Comparison of ENCODE assay signal across 31 cellular contexts in the genomic region with DNA sequence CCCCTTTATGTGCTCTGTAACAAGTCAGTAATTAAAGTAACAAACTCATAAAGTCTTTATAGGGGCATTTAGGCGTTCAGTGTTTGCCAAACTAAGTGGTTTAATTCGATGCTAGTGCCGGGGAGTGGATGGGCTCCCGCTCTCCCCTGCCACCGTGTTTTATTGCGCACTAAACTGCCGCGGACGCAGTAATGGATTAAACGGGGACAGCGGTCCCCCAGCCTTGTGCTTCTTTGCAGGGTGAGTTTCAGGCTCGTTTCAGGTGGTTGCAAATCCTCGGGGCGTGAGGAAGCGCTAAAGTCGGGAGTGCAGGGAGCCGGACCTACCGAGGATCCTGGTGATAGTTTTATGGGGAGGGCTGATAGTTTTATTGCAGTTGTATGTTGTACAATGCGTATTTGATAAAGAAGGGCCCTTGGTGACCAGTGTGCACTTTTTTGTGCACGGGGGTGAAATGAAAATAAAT. TPM values are rescaled to one million over a fixed set of nuclear protein-coding genes. Genes with fewer than 3 reads are reported as not detected.
DNase-seq lines count a peak whose midpoint lies in the region; ATAC-seq, FAIRE-seq and TF ChIP-seq lines count a peak whose summit lies in the region.
"Had no signal": no experiment of that assay in that cellular context is flagged by ENCODE, and none has a peak within 500 bp of the region (broad histone marks: within the 10 kb centered on the region; RNA-seq: fewer than 3 reads in every experiment).

No MANE protein-coding gene starts in this region.

- H3K27ac Mint-ChIP-seq in GM23338 (no peak overlapping the region), brain (peak overlapping the region in 2 of 5 experiments; percentile 66 to 78), nephron progenitor cell (no peak overlapping the region)
- H3K27ac Mint-ChIP-seq in activated CD4-positive, alpha-beta T cell treated with anti-CD3 and anti-CD28 coated beads, Interleukin-2, amount 10 ng/mL, durations not matched to agents 24 days and 14 days: no peak overlapping the region
- H3K27ac Mint-ChIP-seq: activated naive CD8-positive, alpha-beta T cell; activated T-helper 2 cell treated with anti-CD3 and anti-CD28 coated beads, Interferon-gamma antibody, Interleukin-2, Interleukin-4, amounts not matched to agents 10 μg/mL and 5 μg/mL and 100 μg/mL, durations not matched to agents 14 hours and 24 hours and 36 hours had no signal

- H4K20me1 ChIP-seq in GM23338 (replicated peaks; ENCODE audit: insufficient read depth): peaks cover 31% of the 10 kb centered on the region

- H3K4me3 ChIP-seq in GM23338 (peak overlapping the region; percentile 65), HUES6 (ENCODE audit: low read depth, low read length) (peak overlapping the region; percentile 47; the same call in 1 of the 2 replicates)
- H3K4me3 ChIP-seq: gastroesophageal sphincter, GM23248, left ventricle myocardium inferior, stomach, thyroid gland, vagina had no signal

- peaks cover 53% of the 10 kb centered on the region for H3K4me1 Mint-ChIP-seq in GM23338
- H3K4me1 Mint-ChIP-seq in brain: peaks cover 33% of the 10 kb centered on the region
- H3K4me1 Mint-ChIP-seq in nephron progenitor cell: peaks cover 32% of the 10 kb centered on the region
- H3K4me1 Mint-ChIP-seq in activated CD4-positive, alpha-beta T cell treated with anti-CD3 and anti-CD28 coated beads, Interleukin-2, amount 10 ng/mL, durations not matched to agents 24 days and 14 days: no peaks in the 10 kb centered on the region

- no peaks in the 10 kb centered on the region for H3K79me2 ChIP-seq in GM23338 (replicated peaks; ENCODE audit: insufficient read depth)

- DNase-seq in GM23338 (ENCODE audit: low spot score): peak; percentile 21
- DNase-seq in nephron progenitor cell: peak; percentile 22
- DNase-seq in H54 (ENCODE audit: insufficient read length, low spot score): no peak
- DNase-seq in activated effector memory CD4-positive, alpha-beta T cell treated with Interleukin-2 at 50 U/mL for 16 hours: no peak
- no peak for DNase-seq in activated CD4-positive, alpha-beta T cell treated with anti-CD3 and anti-CD28 coated beads, Interleukin-2, amount 10 ng/mL, durations not matched to agents 24 days and 14 days
- no peak for DNase-seq in SW 1271 (lab: John Stamatoyannopoulos, UW)
- DNase-seq: activated CD8-positive, alpha-beta T cell treated with anti-CD3 and anti-CD28 coated beads, Interleukin-2, amount 10 ng/mL, durations not matched to agents 7 days and 5 days; C1 segment of cervical spinal cord; Caco-2; caudate nucleus; cortex of kidney; GM23248; hypothalamus; left ventricle myocardium inferior; NCI-H2107; small intestine; stomach; thyroid gland had no signal

- H3K4me1 ChIP-seq in GM23338 (ENCODE audit: insufficient read depth) (peaks cover 72% of the 10 kb centered on the region), HUES6 (ENCODE audit: control insufficient read depth, insufficient read depth, low read length) (peaks cover 39% of the 10 kb centered on the region)
- H3K4me1 ChIP-seq: Caco-2 had no signal

- TF ChIP-seq CTCF in GM23338 (conservative IDR thresholded peaks at IDR 0.05; ENCODE audit: low read depth in 2 of 2) (no peak), brain (conservative IDR thresholded peaks at IDR 0.05) (no peak), nephron progenitor cell (IDR thresholded peaks at IDR 0.05) (no peak)

- H3K27ac ChIP-seq in GM23338 (ENCODE audit: low read depth) (no peak overlapping the region), HUES6 (ENCODE audit: low read depth, low read length) (no peak overlapping the region)
- H3K27ac ChIP-seq: gastroesophageal sphincter, GM23248, left ventricle myocardium inferior, stomach, thyroid gland, vagina had no signal

- no peaks in the 10 kb centered on the region for H3K36me3 ChIP-seq in GM23338 (ENCODE audit: insufficient read depth)
- H3K36me3 ChIP-seq in HUES6 (ENCODE audit: control insufficient read depth, insufficient read depth, low read length): no peaks in the 10 kb centered on the region
- H3K36me3 ChIP-seq: gastroesophageal sphincter, left ventricle myocardium inferior, stomach, thyroid gland, vagina had no signal

- H3K9me2 ChIP-seq in GM23338 (ENCODE audit: insufficient read depth): no peaks in the 10 kb centered on the region

- no peak for FAIRE-seq in H54 (lab: Jason Lieb, UNC)
- FAIRE-seq: astrocyte, islet of Langerhans, RCC 7860, small intestine had no signal

- H3K9me3 ChIP-seq in HUES6 (ENCODE audit: control insufficient read depth, insufficient read depth, low read depth, low read length): 0 out of 2 replicates have a peak, but pooled peaks cover 3% of the 10 kb centered on the region
- H3K9me3 ChIP-seq: Caco-2, left ventricle myocardium inferior, thyroid gland, vagina had no signal

- no peak overlapping the region for H3K9ac ChIP-seq in HUES6 (ENCODE audit: low read length)
- H3K9ac ChIP-seq: GM23248 had no signal

- TF ChIP-seq POLR2A in H54 (IDR thresholded peaks at IDR 0.05; ENCODE audit: low read depth, low read length): no peak

- H3K27me3 ChIP-seq in GM23338 (ENCODE audit: insufficient read depth) (peaks cover 100% of the 10 kb centered on the region), HUES6 (ENCODE audit: control insufficient read depth, insufficient read depth, low read length) (peaks cover 100% of the 10 kb centered on the region)

- peak overlapping the region; percentile 73 for H3K4me3 Mint-ChIP-seq in GM23338
- H3K4me3 Mint-ChIP-seq in brain: peak overlapping the region in 3 of 5 experiments; percentile 24 to 68 (median 66)
- H3K4me3 Mint-ChIP-seq in nephron progenitor cell: peak overlapping the region; percentile 48
- H3K4me3 Mint-ChIP-seq in activated CD4-positive, alpha-beta T cell treated with anti-CD3 and anti-CD28 coated beads, Interleukin-2, amount 10 ng/mL, durations not matched to agents 24 days and 14 days: no peak overlapping the region
- H3K4me3 Mint-ChIP-seq: activated CD8-positive, alpha-beta T cell treated with anti-CD3 and anti-CD28 coated beads, Interleukin-2, amount 10 ng/mL, durations not matched to agents 7 days and 5 days; activated naive CD8-positive, alpha-beta T cell had no signal

- H3K9me3 Mint-ChIP-seq in GM23338 (peaks cover 7% of the 10 kb centered on the region; the same call in 2 of the 3 replicates), brain (peaks cover 2 to 12% (median 5%) of the 10 kb centered on the region in 5 experiments), nephron progenitor cell (peaks cover 11% of the 10 kb centered on the region)
- H3K9me3 Mint-ChIP-seq in activated CD4-positive, alpha-beta T cell treated with anti-CD3 and anti-CD28 coated beads, Interleukin-2, amount 10 ng/mL, durations not matched to agents 24 days and 14 days: peaks cover 14% of the 10 kb centered on the region
- H3K9me3 Mint-ChIP-seq: activated T-helper 2 cell treated with anti-CD3 and anti-CD28 coated beads, Interferon-gamma antibody, Interleukin-2, Interleukin-4, amounts not matched to agents 10 μg/mL and 5 μg/mL and 100 μg/mL, durations not matched to agents 14 hours and 24 hours and 36 hours had no signal

- H3K36me3 Mint-ChIP-seq in GM23338 (ENCODE audit: low read depth): no peaks in the 10 kb centered on the region; the same call in 2 of the 3 replicates
- H3K36me3 Mint-ChIP-seq in brain: no peaks in the 10 kb centered on the region
- H3K36me3 Mint-ChIP-seq in nephron progenitor cell (ENCODE audit: low read depth): no peaks in the 10 kb centered on the region
- peaks cover 4% of the 10 kb centered on the region for H3K36me3 Mint-ChIP-seq in activated CD4-positive, alpha-beta T cell treated with anti-CD3 and anti-CD28 coated beads, Interleukin-2, amount 10 ng/mL, durations not matched to agents 24 days and 14 days (ENCODE audit: low read depth)
- H3K36me3 Mint-ChIP-seq: activated naive CD8-positive, alpha-beta T cell had no signal

- H3K4me2 ChIP-seq in GM23338: peak overlapping the region; percentile 88

- H2AFZ ChIP-seq in GM23338: no peak overlapping the region
- H2AFZ ChIP-seq: GM23248 had no signal

- no peak for ATAC-seq in GM23338
- ATAC-seq: activated CD8-positive, alpha-beta T cell treated with anti-CD3 and anti-CD28 coated beads, Interleukin-2, amount 10 ng/mL, durations not matched to agents 7 days and 5 days; gastroesophageal sphincter had no signal

- H3F3A ChIP-seq in GM23338 (replicated peaks; ENCODE audit: low read depth): peaks cover 25% of the 10 kb centered on the region

- peaks cover 97% of the 10 kb centered on the region for H3K27me3 Mint-ChIP-seq in GM23338 (ENCODE audit: insufficient read depth, low read depth, poor library complexity)
- peaks cover 100% of the 10 kb centered on the region for H3K27me3 Mint-ChIP-seq in brain
- peaks cover 100% of the 10 kb centered on the region for H3K27me3 Mint-ChIP-seq in nephron progenitor cell (ENCODE audit: low read depth, poor library complexity)
- H3K27me3 Mint-ChIP-seq in activated CD4-positive, alpha-beta T cell treated with anti-CD3 and anti-CD28 coated beads, Interleukin-2, amount 10 ng/mL, durations not matched to agents 24 days and 14 days: peaks cover 81% of the 10 kb centered on the region

- intact Hi-C loops in activated CD4-positive, alpha-beta T cell treated with anti-CD3 and anti-CD28 coated beads, Interleukin-2, amount 10 ng/mL, durations not matched to agents 24 days and 14 days (cut with micrococcal nuclease): loop anchor here (2.0 kb wide), 1 partner anchor 131 kb away; no protein-coding TSS in a partner anchor

TF ChIP-seq in GM23338, 12 proteins besides CTCF, POLR2A, EP300 and RAD21:
- TF ChIP-seq, protein P1, sequence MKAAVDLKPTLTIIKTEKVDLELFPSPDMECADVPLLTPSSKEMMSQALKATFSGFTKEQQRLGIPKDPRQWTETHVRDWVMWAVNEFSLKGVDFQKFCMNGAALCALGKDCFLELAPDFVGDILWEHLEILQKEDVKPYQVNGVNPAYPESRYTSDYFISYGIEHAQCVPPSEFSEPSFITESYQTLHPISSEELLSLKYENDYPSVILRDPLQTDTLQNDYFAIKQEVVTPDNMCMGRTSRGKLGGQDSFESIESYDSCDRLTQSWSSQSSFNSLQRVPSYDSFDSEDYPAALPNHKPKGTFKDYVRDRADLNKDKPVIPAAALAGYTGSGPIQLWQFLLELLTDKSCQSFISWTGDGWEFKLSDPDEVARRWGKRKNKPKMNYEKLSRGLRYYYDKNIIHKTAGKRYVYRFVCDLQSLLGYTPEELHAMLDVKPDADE (IDR thresholded peaks at IDR 0.05): no peak
- peak; percentile 87 for TF ChIP-seq EZH2phosphoT487 (IDR thresholded peaks at IDR 0.05; ENCODE audit: unreplicated experiment)
- TF ChIP-seq EZH2 (IDR thresholded peaks at IDR 0.05; ENCODE audit: low read depth, unreplicated experiment): peak; percentile 98

RNA-seq across cellular contexts. Expression of a gene that starts 1.7 kb away (rescaled TPM):
- not detected in 2 replicates for total RNA-seq in GM23338 (2014; rRNA removed; shearing (Covaris generic))
- polyA plus RNA-seq in GM23338 (2016; fragmentation: Nextera tagmentation; extraction: Ambion mirVana): not detected in 2 replicates
- polyA plus RNA-seq in brain (ENCODE audit: insufficient read depth, low read depth, low replicate concordance): not detected
- not detected in 2 replicates for total RNA-seq in activated CD4-positive, alpha-beta T cell treated with anti-CD3 and anti-CD28 coated beads, Interleukin-2, amount 10 ng/mL, durations not matched to agents 24 days and 14 days
- total RNA-seq: activated CD8-positive, alpha-beta T cell treated with anti-CD3 and anti-CD28 coated beads, Interleukin-2, amount 10 ng/mL, durations not matched to agents 7 days and 5 days; activated T-helper 2 cell treated with anti-CD3 and anti-CD28 coated beads, Interferon-gamma antibody, Interleukin-2, Interleukin-4, amounts not matched to agents 10 μg/mL and 5 μg/mL and 100 μg/mL, durations not matched to agents 14 hours and 24 hours and 36 hours; astrocyte; Caco-2; fibroblast of lung; GM23248; left ventricle myocardium inferior; NCI-H460; omental fat pad; renal cortical epithelial cell; thyroid gland had no signal
- polyA plus RNA-seq: fibroblast of lung, GM23248 had no signal

Comparison
In these comparisons a context has a peak if more than half of its experiments do, and no peak if none do; other contexts are left out.
1. DNase-seq: peak in GM23338 (single experiment) and nephron progenitor cell (single experiment); none in H54 (single experiment), activated effector memory CD4-positive, alpha-beta T cell treated with Interleukin-2 at 50 U/mL for 16 hours (single experiment), activated CD4-positive, alpha-beta T cell treated with anti-CD3 and anti-CD28 coated beads, Interleukin-2, amount 10 ng/mL, durations not matched to agents 24 days and 14 days (single experiment) and SW 1271 (0 of 2).